Comparison of ENCODE assay signal across 1 cellular context in genomic region chr2:206323486-206323885, GRCh38.
TF ChIP-seq lines count a peak whose summit lies in the region.

No MANE protein-coding gene starts in this region.

TF ChIP-seq in GM23338, 12 proteins besides CTCF, POLR2A, EP300 and RAD21 (continued from another document):
- no peak for TF ChIP-seq ETS1 (IDR thresholded peaks at IDR 0.05)
- TF ChIP-seq EZH2 (IDR thresholded peaks at IDR 0.05; ENCODE audit: low read depth, unreplicated experiment), result no peak
- no peak for TF ChIP-seq ZNF114 (CRISPR knock-in tag; IDR thresholded peaks at IDR 0.05)
- TF ChIP-seq EZH2phosphoT487 (IDR thresholded peaks at IDR 0.05; ENCODE audit: unreplicated experiment), result no peak
- TF ChIP-seq REST (IDR thresholded peaks at IDR 0.05; ENCODE audit: unreplicated experiment), result no peak
- no peak for TF ChIP-seq CREB1 (CRISPR knock-in tag; IDR thresholded peaks at IDR 0.05; ENCODE audit: low read depth)
